ENCODE assay signal across 7 cellular contexts in the genomic region with DNA sequence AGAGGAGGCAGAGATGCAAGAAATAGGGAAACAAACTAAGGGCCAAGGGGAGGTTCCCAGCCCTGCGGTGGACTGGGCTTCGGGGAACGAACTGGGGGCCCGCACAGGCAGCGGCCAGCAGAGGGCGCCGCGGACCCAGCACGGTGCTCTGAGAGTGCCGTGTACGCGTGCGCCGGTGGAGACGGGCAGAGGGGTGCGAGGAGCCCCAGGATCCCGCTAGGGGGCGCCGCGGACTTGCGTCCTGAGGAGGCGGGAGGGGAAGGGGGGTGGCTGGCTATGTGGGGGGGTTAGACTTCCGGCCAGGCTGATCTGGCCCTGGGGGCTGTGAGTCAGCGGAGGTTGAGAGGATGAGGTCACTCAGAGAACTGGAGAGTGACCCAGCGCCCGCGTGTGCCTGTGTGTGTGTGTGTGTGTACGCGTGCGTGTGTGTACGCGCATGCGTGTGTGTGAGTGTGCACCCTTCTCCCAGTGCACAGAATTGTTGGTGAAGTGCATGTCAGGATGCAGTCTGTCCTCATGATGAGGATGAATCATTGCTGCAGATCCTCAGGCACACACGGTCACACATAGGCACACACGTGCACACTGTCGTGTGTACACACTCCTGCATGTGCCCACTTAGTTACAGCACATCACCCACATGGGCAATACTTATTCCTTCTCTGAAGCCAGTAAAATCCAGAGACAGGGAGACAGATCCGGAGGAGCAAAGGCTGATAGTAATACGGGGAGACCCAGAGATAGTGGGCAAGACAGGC. TPM values are rescaled to one million over a fixed set of nuclear protein-coding genes. Genes with fewer than 3 reads are reported as not detected.
A peak's percentile ranks its signal among the peaks of the same experiment; 100 is the strongest.
DNase-seq lines count a peak whose midpoint lies in the region; ATAC-seq, FAIRE-seq and TF ChIP-seq lines count a peak whose summit lies in the region.

No MANE protein-coding gene starts in this region.

- H3K4me2 ChIP-seq in keratinocyte (ENCODE audit: control insufficient read depth, extremely low read depth, insufficient read depth, low read depth, low read length) = peak overlapping the region; percentile 52

- H3K27me3 Mint-ChIP-seq in WTC11 (ENCODE audit: low read depth) = peaks cover 47% of the 10 kb centered on the region

- peaks cover 4% of the 10 kb centered on the region for H4K20me1 ChIP-seq in keratinocyte (ENCODE audit: control insufficient read depth, extremely low read depth, insufficient read depth, low read length)

- H3K79me2 ChIP-seq in keratinocyte (ENCODE audit: control insufficient read depth, insufficient read depth, low read length) = no peaks in the 10 kb centered on the region

- peak; percentile 96 for DNase-seq in GM18507 (ENCODE audit: extremely low spot score, insufficient read length, low read depth)
- peak; percentile 89 for DNase-seq in NCI-H2227 treated with DMSO at 0.1 percent for 48 hours (lab: John Stamatoyannopoulos, UW)
- DNase-seq in WTC11 (ENCODE audit: low spot score) = peak; percentile 99
- peak; percentile 86 for DNase-seq in bronchial epithelial cell (ENCODE audit: low read depth)
- DNase-seq in keratinocyte (ENCODE audit: low read depth, low spot score) = peak; percentile 95
- DNase-seq in stimulated activated CD4-positive, alpha-beta T cell treated with anti-CD3 and anti-CD28 coated beads, Interleukin-12 subunit alpha, Interleukin-12 subunit beta, amount 100 ng/mL, for 4 hours = peak; percentile 92

- peak; percentile 72 for FAIRE-seq in GM18507 (lab: Jason Lieb, UNC)
- no peak for FAIRE-seq in bronchial epithelial cell (lab: Jason Lieb, UNC)
- no peak for FAIRE-seq in keratinocyte (lab: Jason Lieb, UNC)

- H3K9me3 ChIP-seq in keratinocyte (ENCODE audit: control insufficient read depth, low read depth, low read length) = no peaks in the 10 kb centered on the region

- H3K9ac ChIP-seq in keratinocyte (ENCODE audit: control insufficient read depth, extremely low read depth, insufficient read depth, low read length) = no peak overlapping the region

- peak overlapping the region; percentile 15 for H3K27ac ChIP-seq in keratinocyte (ENCODE audit: control insufficient read depth, insufficient read depth, low read length)

- peak overlapping the region; percentile 99 for H3K27ac Mint-ChIP-seq in WTC11

- no peaks in the 10 kb centered on the region for H3K36me3 Mint-ChIP-seq in WTC11

- no peak overlapping the region for H3K4me3 ChIP-seq in bronchial epithelial cell (ENCODE audit: low read depth, low read length)
- H3K4me3 ChIP-seq in keratinocyte (ENCODE audit: control insufficient read depth in 2 of 3, extremely low read depth in 1 of 3, insufficient read depth in 2 of 3, low read depth in 1 of 3, low read length in 3 of 3) = no peak overlapping the region

- CTCF ChIA-PET in WTC11 (lab: Charles Lee) = interaction anchor here (0.7 to 12.6 kb wide), 16 partner anchors 8 to 268 kb away, joined by 3 to 437 read pairs (median 5); partner anchors contain the start of genes BCAN, CRABP2, HAPLN2 and ISG20L2

- H3K4me3 Mint-ChIP-seq in WTC11 = peak overlapping the region; percentile 35; the same call in 1 of the 2 replicates

- peaks cover 83% of the 10 kb centered on the region for H3K4me1 Mint-ChIP-seq in WTC11

- peak; percentile 64 for ATAC-seq in HG03159 (IDR thresholded peaks at IDR 0.05; ENCODE audit: unreplicated experiment)
- ATAC-seq in WTC11 = peak; percentile 63

- H3K9me1 ChIP-seq in keratinocyte (ENCODE audit: control insufficient read depth, extremely low read depth, insufficient read depth, low read length) = no peaks in the 10 kb centered on the region

- H3K4me1 ChIP-seq in keratinocyte (ENCODE audit: control insufficient read depth, extremely low read depth, insufficient read depth, low read length) = peaks cover 26% of the 10 kb centered on the region

- peak; percentile 95 for TF ChIP-seq CTCF in WTC11 (IDR thresholded peaks at IDR 0.05)
- TF ChIP-seq CTCF in bronchial epithelial cell (IDR thresholded peaks at IDR 0.05; ENCODE audit: insufficient read depth, low read length, severe bottlenecking) = peak; percentile 98
- TF ChIP-seq CTCF in keratinocyte (optimal IDR thresholded peaks at IDR 0.05 in 1 of 3, IDR thresholded peaks at IDR 0.05 in 1 of 3, conservative IDR thresholded peaks at IDR 0.05 in 1 of 3; ENCODE audit: extremely low read depth in 1 of 3, insufficient read depth in 2 of 3, low read length in 3 of 3) = peak; percentile 93 to 100 (median 97)

- dilution Hi-C loops in keratinocyte (cut with MboI; ENCODE audit: extremely low pct_ligation_motif_present, low sequenced_read_pairs) = no loop called here

- no peaks in the 10 kb centered on the region for H3K9me3 Mint-ChIP-seq in WTC11

- H3K27me3 ChIP-seq in bronchial epithelial cell (ENCODE audit: control insufficient read depth, insufficient read depth, low read length) (peaks cover 14% of the 10 kb centered on the region), keratinocyte (ENCODE audit: control insufficient read depth, extremely low read depth, insufficient read depth, low read length) (peaks cover 28% of the 10 kb centered on the region)

- POLR2A ChIA-PET in WTC11 (lab: Charles Lee) = interaction anchor here (0.9 to 8.2 kb wide), 5 partner anchors 15 to 47 kb away, joined by 3 to 150 read pairs (median 3); partner anchors contain the start of genes BCAN and NES

- H3K36me3 ChIP-seq in bronchial epithelial cell (ENCODE audit: control insufficient read depth, insufficient read depth, low read length) (no peaks in the 10 kb centered on the region), keratinocyte (ENCODE audit: control insufficient read depth in 2 of 2, extremely low read depth in 1 of 2, insufficient read depth in 2 of 2, low read length in 2 of 2) (no peaks in the 10 kb centered on the region)

- peak overlapping the region; percentile 14 for H2AFZ ChIP-seq in keratinocyte (ENCODE audit: control insufficient read depth, low read length)

RNA-seq across cellular contexts. Expression of gene NES, which starts 17.0 kb away (rescaled TPM):
- total RNA-seq in WTC11 (2021) (103 to 127 TPM (median 104 TPM) in 3 replicates), bronchial epithelial cell (under 0.01 TPM in 1 of 2 replicates, not detected in the other)
- polyA plus RNA-seq in keratinocyte = 0.01 TPM in 2 of 3 replicates, not detected in the other
- 0.26 TPM for polyA plus RNA-seq in keratinocyte (2011; ENCODE audit: low read depth)
- polyA plus RNA-seq in keratinocyte (2011; cell fraction: cytosol; rRNA removed) = 0.03 TPM in 1 of 2 replicates, not detected in the other
- polyA plus RNA-seq in keratinocyte (2011; cell fraction: nucleus; rRNA removed) = 0.03 TPM in 2 replicates
- polyA plus RNA-seq in keratinocyte (2012; ENCODE audit: low replicate concordance) = 0.11 and 0.17 TPM in 2 replicates
- 0.20 TPM in 1 of 3 replicates, not detected in the others for polyA minus RNA-seq in keratinocyte
- polyA minus RNA-seq in keratinocyte (2011; cell fraction: cytosol; rRNA and poly(A)+ RNA removed) = not detected
- not detected in 2 replicates for polyA minus RNA-seq in keratinocyte (2011; cell fraction: nucleus; rRNA and poly(A)+ RNA removed)

RNA-seq across cellular contexts. Expression of gene BCAN, which starts 18.3 kb away (rescaled TPM):
- total RNA-seq in WTC11 (2021) (2.5 to 3.7 TPM (median 3.6 TPM) in 3 replicates), bronchial epithelial cell (not detected in 2 replicates)
- not detected in 3 replicates for polyA plus RNA-seq in keratinocyte
- not detected for polyA plus RNA-seq in keratinocyte (2011; ENCODE audit: low read depth)
- polyA plus RNA-seq in keratinocyte (2011; cell fraction: cytosol; rRNA removed) = 0.04 TPM in 1 of 2 replicates, not detected in the other
- not detected in 2 replicates for polyA plus RNA-seq in keratinocyte (2011; cell fraction: nucleus; rRNA removed)
- not detected in 2 replicates for polyA plus RNA-seq in keratinocyte (2012; ENCODE audit: low replicate concordance)
- not detected in 3 replicates for polyA minus RNA-seq in keratinocyte
- polyA minus RNA-seq in keratinocyte (2011; cell fraction: cytosol; rRNA and poly(A)+ RNA removed) = not detected
- not detected in 2 replicates for polyA minus RNA-seq in keratinocyte (2011; cell fraction: nucleus; rRNA and poly(A)+ RNA removed)

RNA-seq across cellular contexts. Expression of gene HAPLN2, which starts 41.0 kb away (rescaled TPM):
- 1.1 to 1.3 TPM (median 1.2 TPM) in 3 replicates for total RNA-seq in WTC11 (2021)
- under 0.01 TPM in 1 of 2 replicates, not detected in the other for total RNA-seq in bronchial epithelial cell
- not detected in 3 replicates for polyA plus RNA-seq in keratinocyte
- polyA plus RNA-seq in keratinocyte (2011; ENCODE audit: low read depth) = not detected
- polyA plus RNA-seq in keratinocyte (2011; cell fraction: cytosol; rRNA removed) = not detected in 2 replicates
- 0.22 TPM in 1 of 2 replicates, not detected in the other for polyA plus RNA-seq in keratinocyte (2011; cell fraction: nucleus; rRNA removed)
- polyA plus RNA-seq in keratinocyte (2012; ENCODE audit: low replicate concordance) = not detected in 2 replicates
- polyA minus RNA-seq in keratinocyte = not detected in 3 replicates
- polyA minus RNA-seq in keratinocyte (2011; cell fraction: cytosol; rRNA and poly(A)+ RNA removed) = not detected
- not detected in 2 replicates for polyA minus RNA-seq in keratinocyte (2011; cell fraction: nucleus; rRNA and poly(A)+ RNA removed)

RNA-seq across cellular contexts. Expression of gene CRABP2, which starts 45.2 kb away (rescaled TPM):
- 135 to 195 TPM (median 186 TPM) in 3 replicates for total RNA-seq in WTC11 (2021)
- total RNA-seq in bronchial epithelial cell = 5.3 and 112 TPM in 2 replicates
- 6.5 to 12.7 TPM (median 8.4 TPM) in 3 replicates for polyA plus RNA-seq in keratinocyte
- 187 TPM for polyA plus RNA-seq in keratinocyte (2011; ENCODE audit: low read depth)
- polyA plus RNA-seq in keratinocyte (2011; cell fraction: cytosol; rRNA removed) = 13.3 and 19.3 TPM in 2 replicates
- 17.4 and 17.6 TPM in 2 replicates for polyA plus RNA-seq in keratinocyte (2011; cell fraction: nucleus; rRNA removed)
- polyA plus RNA-seq in keratinocyte (2012; ENCODE audit: low replicate concordance) = 13.0 and 332 TPM in 2 replicates
- polyA minus RNA-seq in keratinocyte = 1.8 to 4.4 TPM (median 2.8 TPM) in 3 replicates
- 10.4 TPM for polyA minus RNA-seq in keratinocyte (2011; cell fraction: cytosol; rRNA and poly(A)+ RNA removed)
- polyA minus RNA-seq in keratinocyte (2011; cell fraction: nucleus; rRNA and poly(A)+ RNA removed) = 1.1 and 1.5 TPM in 2 replicates

RNA-seq across cellular contexts. Expression of gene GPATCH4, which starts 58.9 kb away (rescaled TPM):
- total RNA-seq in WTC11 (2021) (37.1 to 50.1 TPM (median 38.2 TPM) in 3 replicates), bronchial epithelial cell (15.9 and 29.2 TPM in 2 replicates)
- 31.8 to 48.9 TPM (median 43.5 TPM) in 3 replicates for polyA plus RNA-seq in keratinocyte
- 21.5 TPM for polyA plus RNA-seq in keratinocyte (2011; ENCODE audit: low read depth)
- 32.0 and 41.4 TPM in 2 replicates for polyA plus RNA-seq in keratinocyte (2011; cell fraction: cytosol; rRNA removed)
- 43.6 and 52.9 TPM in 2 replicates for polyA plus RNA-seq in keratinocyte (2011; cell fraction: nucleus; rRNA removed)
- polyA plus RNA-seq in keratinocyte (2012; ENCODE audit: low replicate concordance) = 27.0 and 53.5 TPM in 2 replicates
- polyA minus RNA-seq in keratinocyte = 30.0 to 49.1 TPM (median 34.6 TPM) in 3 replicates
- 23.0 TPM for polyA minus RNA-seq in keratinocyte (2011; cell fraction: cytosol; rRNA and poly(A)+ RNA removed)
- 16.1 and 17.0 TPM in 2 replicates for polyA minus RNA-seq in keratinocyte (2011; cell fraction: nucleus; rRNA and poly(A)+ RNA removed)

Comparison
In these comparisons a context has a peak if more than half of its experiments do, and no peak if none do; other contexts are left out.
1. RNA of gene NES, which starts 17.0 kb away (total RNA-seq): 103 to 127 TPM in WTC11; under 0.01 TPM in bronchial epithelial cell; every median in the first group is over 100 times any median in the second.
2. Peak in every context shown above with its lines, with median percentiles within 50 percentile points of each other: DNase-seq and CTCF ChIP-seq.